ENCODE assay signal across 17 cellular contexts in genomic region chr15:79878078-79878705, GRCh38. TPM values are rescaled to one million over a fixed set of nuclear protein-coding genes. Genes with fewer than 3 reads are reported as not detected.
DNase-seq lines count a peak whose midpoint lies in the region; ATAC-seq, FAIRE-seq and TF ChIP-seq lines count a peak whose summit lies in the region.
"Had no signal": no experiment of that assay in that cellular context is flagged by ENCODE, and none has a peak within 500 bp of the region (broad histone marks: within the 10 kb centered on the region; RNA-seq: fewer than 3 reads in every experiment).

No MANE protein-coding gene starts in this region.

- in situ Hi-C loops in GM12878 (cut with MboI), result no loop called here

- ATAC-seq in GM12878 (no peak), HG02623 (IDR thresholded peaks at IDR 0.05; ENCODE audit: unreplicated experiment) (no peak)

- H3K4me1 Mint-ChIP-seq in Calu3 (ENCODE audit: low read depth, unreplicated experiment), result peaks cover 30% of the 10 kb centered on the region
- H3K4me1 Mint-ChIP-seq: B cell had no signal

- no peaks in the 10 kb centered on the region for H4K20me1 ChIP-seq in GM12878 (ENCODE audit: control insufficient read depth, insufficient read depth)

- H3K9me3 Mint-ChIP-seq in Calu3 (ENCODE audit: low read depth, unreplicated experiment), result peaks cover 19% of the 10 kb centered on the region

- H3K27ac Mint-ChIP-seq in Calu3 (ENCODE audit: unreplicated experiment), result no peak overlapping the region
- H3K27ac Mint-ChIP-seq: B cell had no signal

- no peak for DNase-seq in GM12878 (ENCODE audit: low read depth, low spot score)
- DNase-seq in erythroblast (lab: John Stamatoyannopoulos, UW), result peak; percentile 33 to 35
- DNase-seq in activated CD4-positive, alpha-beta T cell treated with anti-CD3 and anti-CD28 coated beads for 1 hour, result no peak
- DNase-seq in NCI-H524 treated with DMSO at 0.1 percent for 48 hours (lab: John Stamatoyannopoulos, UW), result no peak
- no peak for DNase-seq in Calu3
- DNase-seq: CD4-positive, alpha-beta memory T cell; DMS153; DND-41; GDM1; HCEC 1CT had no signal

- no peaks in the 10 kb centered on the region; the same call in none of the 2 replicates for H3K9me3 ChIP-seq in HEK293 (ENCODE audit: control insufficient read depth, insufficient read depth, low read depth, low read length)
- peaks cover 17% of the 10 kb centered on the region for H3K9me3 ChIP-seq in GM12878 (replicated peaks; ENCODE audit: control insufficient read depth, insufficient read depth, low read length)

- H2AFZ ChIP-seq in GM12878 (ENCODE audit: control insufficient read depth, low read depth, low read length), result no peak overlapping the region

- no peaks in the 10 kb centered on the region for H3K27me3 ChIP-seq in GM12878 (replicated peaks in 1 of 2; ENCODE audit: control insufficient read depth in 2 of 2, insufficient read depth in 2 of 2, low read length in 1 of 2)

- no peak overlapping the region for H3K9ac ChIP-seq in GM12878 (ENCODE audit: control insufficient read depth, insufficient read depth, low read length)

- TF ChIP-seq CTCF in HEK293 (tag by site-specific recombination; IDR thresholded peaks at IDR 0.05) (no peak), GM12878 (IDR thresholded peaks at IDR 0.05 in 2 of 3, conservative IDR thresholded peaks at IDR 0.05 in 1 of 3; ENCODE audit: control insufficient read depth in 2 of 3, extremely low read depth in 1 of 3, insufficient read depth in 1 of 3, low read depth in 3 of 3, low read length in 3 of 3) (no peak), Calu3 (IDR thresholded peaks at IDR 0.05; ENCODE audit: unreplicated experiment) (no peak)

- BruUV-seq in GM12878 (replicated peaks; lab: Mats Ljungman, UMichigan), result no TSS peak
- BruUV-seq in Calu3 (replicated peaks; lab: Mats Ljungman, UMichigan), result no TSS peak

- H3K4me2 ChIP-seq in GM12878 (ENCODE audit: control insufficient read depth, insufficient read depth), result no peak overlapping the region

- TF ChIP-seq RAD21 in GM12878 (IDR thresholded peaks at IDR 0.05; ENCODE audit: insufficient read depth, low read depth, low read length), result no peak

- SMC1A ChIA-PET in GM12878 (lab: Charles Lee; ENCODE audit: uncharacterized antibody, unreplicated experiment), result no interaction called here

- WGBS in GM12878 (ENCODE audit: insufficient coverage, insufficient replicate concordance, low lambda C conversion rate, missing lambda C conversion rate), result 88% methylated on average over 7 of the region's 7 CpGs

- CTCF ChIA-PET in HEK293 (lab: Yijun Ruan, JAX), result interaction anchor here (0.6 to 0.7 kb wide), 5 partner anchors 9 to 655 kb away, joined by 3 to 5 read pairs (median 3); no protein-coding TSS in a partner anchor
- CTCF ChIA-PET in GM12878 (lab: Yijun Ruan, JAX), result no interaction called here
- CTCF ChIA-PET in Calu3 (lab: Charles Lee), result no interaction called here

- no peaks in the 10 kb centered on the region for H3K79me2 ChIP-seq in GM12878 (ENCODE audit: control insufficient read depth, insufficient read depth, low read length)

- H3K36me3 ChIP-seq in HEK293 (ENCODE audit: control insufficient read depth in 2 of 2, insufficient read depth in 1 of 2, low read length in 2 of 2) (peaks cover 24 to 44% of the 10 kb centered on the region in 2 experiments), GM12878 (ENCODE audit: control insufficient read depth in 2 of 2, insufficient read depth in 2 of 2, low read length in 1 of 2) (peaks cover 3 to 18% of the 10 kb centered on the region in 2 experiments; a peak in 2 of 4 replicates)

- peaks cover 15% of the 10 kb centered on the region for H3K4me1 ChIP-seq in HEK293 (ENCODE audit: control insufficient read depth, insufficient read depth, low read length)
- no peaks in the 10 kb centered on the region for H3K4me1 ChIP-seq in GM12878 (ENCODE audit: control insufficient read depth, insufficient read depth, low read length)

- no peak for TF ChIP-seq EP300 in GM12878 (IDR thresholded peaks at IDR 0.05; ENCODE audit: borderline replicate concordance in 1 of 2, control insufficient read depth in 1 of 2, low read depth in 2 of 2, low read length in 2 of 2)

- H3K36me3 Mint-ChIP-seq in Calu3 (ENCODE audit: insufficient read depth, unreplicated experiment), result peaks cover 74% of the 10 kb centered on the region

- intact Hi-C loops in GM12878 (cut with micrococcal nuclease; ENCODE audit: unreplicated experiment) (no loop called here), Calu3 (cut with micrococcal nuclease; ENCODE audit: unreplicated experiment) (no loop called here)

- FAIRE-seq in GM12878 (lab: Jason Lieb, UNC), result no peak
- FAIRE-seq: A204.1, D721Med had no signal

- RAD21 ChIA-PET in GM12878 (lab: Charles Lee; ENCODE audit: unreplicated experiment), result no interaction called here

- H3K4me3 Mint-ChIP-seq in Calu3 (ENCODE audit: low read depth, unreplicated experiment), result no peak overlapping the region
- H3K4me3 Mint-ChIP-seq: B cell had no signal

- TF ChIP-seq POLR2A in GM12878 (IDR thresholded peaks at IDR 0.05; ENCODE audit: low read depth, low read length) (no peak), erythroblast (IDR thresholded peaks at IDR 0.05; ENCODE audit: low read length) (no peak)

- H3K27me3 Mint-ChIP-seq in Calu3 (ENCODE audit: unreplicated experiment), result no peaks in the 10 kb centered on the region
- H3K27me3 Mint-ChIP-seq: B cell; CD4-positive, alpha-beta memory T cell; IgD-negative memory B cell had no signal

- H3K27ac ChIP-seq in HEK293 (ENCODE audit: extremely low read depth, low read depth, low read length), result no peak overlapping the region
- H3K27ac ChIP-seq in GM12878 (ENCODE audit: control insufficient read depth, insufficient read depth), result no peak overlapping the region
- H3K27ac ChIP-seq: C4-2B had no signal

- H3K4me3 ChIP-seq in HEK293 (ENCODE audit: low read depth, low read length) (no peak overlapping the region), GM12878 (no peak overlapping the region)

- POLR2A ChIA-PET in HEK293 (lab: Yijun Ruan, JAX) (no interaction called here), GM12878 (lab: Charles Lee) (no interaction called here)

TF ChIP-seq in GM12878, 131 proteins besides CTCF, POLR2A, EP300 and RAD21:
- TF ChIP-seq BMI1 (IDR thresholded peaks at IDR 0.05; ENCODE audit: borderline replicate concordance) (no peak), LARP7 (IDR thresholded peaks at IDR 0.05) (no peak), FOXM1 (IDR thresholded peaks at IDR 0.05; ENCODE audit: low read depth, low read length) (no peak), ZBTB4 (CRISPR knock-in tag; IDR thresholded peaks at IDR 0.05) (no peak), CBX5 (IDR thresholded peaks at IDR 0.05; ENCODE audit: low read depth) (peak; percentile 75; the same call in 1 of the 2 replicates)

RNA-seq across cellular contexts. Expression of gene MTHFS, which starts 18.6 kb away (rescaled TPM):
- total RNA-seq in GM12878 (2013; cell fraction: nucleolus; rRNA removed), result 18.0 and 20.7 TPM in 2 replicates
- total RNA-seq in GM12878 (2014; rRNA removed) (24.0 and 26.8 TPM in 2 replicates), GM12878 (2014; rRNA removed; fragmentation: Illumina TruSeq; extraction: Trizol) (25.3 and 26.9 TPM in 2 replicates), GM12878 (2021) (35.3 and 38.4 TPM in 2 replicates), Calu3 (2022) (66.7 and 68.0 TPM in 2 replicates)
- polyA plus RNA-seq in GM12878 (2011; ENCODE audit: low read depth), result 16.9 TPM
- polyA plus RNA-seq in GM12878 (2011; rRNA removed) (38.4 and 38.5 TPM in 2 replicates), GM12878 (2014; fragmentation: Illumina TruSeq; extraction: Trizol) (22.4 and 28.4 TPM in 2 replicates), GM12878 (2014; fragmentation: Nextera tagmentation; extraction: Ambion mirVana) (10 to 100 TPM; 14.0 to 24.5 TPM), GM12878 (2014; rRNA removed) (44.3 and 49.0 TPM in 2 replicates), GM12878 (2016; fragmentation: Nextera tagmentation; extraction: Ambion mirVana) (10 to 100 TPM; 78.9 to 81.9 TPM)
- polyA plus RNA-seq in GM12878 (2011; cell fraction: cytosol; rRNA removed), result 26.7 and 34.1 TPM in 2 replicates
- polyA plus RNA-seq in GM12878 (2011; cell fraction: nucleus; rRNA removed), result 13.9 and 16.3 TPM in 2 replicates
- polyA plus RNA-seq in GM12878 (2012), result 21.6 and 24.8 TPM in 2 replicates
- polyA minus RNA-seq in GM12878 (2011; rRNA and poly(A)+ RNA removed), result 7.6 and 18.4 TPM in 2 replicates
- 7.5 and 9.8 TPM in 2 replicates for polyA minus RNA-seq in GM12878 (2011; cell fraction: cytosol; rRNA and poly(A)+ RNA removed)
- polyA minus RNA-seq in GM12878 (2011; cell fraction: nucleus; rRNA and poly(A)+ RNA removed), result 9.1 and 10.6 TPM in 2 replicates

Comparison
In these comparisons a context has a peak if more than half of its experiments do, and no peak if none do; other contexts are left out.
1. DNase-seq: peak in erythroblast (2 of 2); none in GM12878 (single experiment), activated CD4-positive, alpha-beta T cell treated with anti-CD3 and anti-CD28 coated beads for 1 hour (single experiment), NCI-H524 treated with DMSO at 0.1 percent for 48 hours (single experiment) and Calu3 (single experiment).